In genomic region chr17:17819561-17819995, GRCh38 we compare ENCODE assay signal across 8 cellular contexts. TPM values are rescaled to one million over a fixed set of nuclear protein-coding genes. Genes with fewer than 3 reads are reported as not detected.
A peak's percentile ranks its signal among the peaks of the same experiment; 100 is the strongest.
DNase-seq lines count a peak whose midpoint lies in the region; ATAC-seq and TF ChIP-seq lines count a peak whose summit lies in the region.

No MANE protein-coding gene starts in this region.

- peaks cover 3 to 43% of the 10 kb centered on the region in 2 experiments; a peak in 1 of 3 replicates for H3K36me3 ChIP-seq in HEK293 (ENCODE audit: control insufficient read depth in 2 of 2, insufficient read depth in 1 of 2, low read length in 2 of 2)
- no peaks in the 10 kb centered on the region; the same call in none of the 2 replicates for H3K36me3 ChIP-seq in Panc1 (ENCODE audit: control insufficient read depth, insufficient read depth, low read length)

- POLR2A ChIA-PET in GM10248 (lab: Yijun Ruan, JAX): no interaction called here
- POLR2A ChIA-PET in HEK293 (lab: Yijun Ruan, JAX): interaction anchor here (2.2 to 11.4 kb wide), 2 partner anchors 18 to 21 kb away, joined by 8 to 181 read pairs; partner anchors contain the start of gene SREBF1
- POLR2A ChIA-PET in Panc1 (lab: Charles Lee): no interaction called here

- H3K27ac ChIP-seq in HEK293 (ENCODE audit: extremely low read depth, low read depth, low read length): peak overlapping the region; percentile 28; the same call in 1 of the 2 replicates
- peak overlapping the region; percentile 39; the same call in 1 of the 2 replicates for H3K27ac ChIP-seq in Panc1 (ENCODE audit: low read length)

- in situ Hi-C loops in Panc1 (cut with HindIII; ENCODE audit: low pct_unique_long_range_greater_than_20kb, low sequenced_read_pairs): no loop called here

- H3K27me3 ChIP-seq in Panc1 (ENCODE audit: control insufficient read depth, insufficient read depth, low read length): no peaks in the 10 kb centered on the region

- no peaks in the 10 kb centered on the region for H3K9me3 ChIP-seq in HEK293 (ENCODE audit: control insufficient read depth, insufficient read depth, low read depth, low read length)
- H3K9me3 ChIP-seq in Panc1 (ENCODE audit: control insufficient read depth, insufficient read depth, low read depth, low read length): no peaks in the 10 kb centered on the region

- no TSS peak for BruUV-seq in Panc1 (replicated peaks; lab: Mats Ljungman, UMichigan)

- DNase-seq in GM10248 (ENCODE audit: extremely low spot score): peak; percentile 89
- no peak for DNase-seq in Panc1 (ENCODE audit: low read depth, low spot score)
- peak; percentile 55 for DNase-seq in activated gamma-delta T cell treated with anti-CD3 and anti-CD28 coated beads, Interleukin-2, amount 50 U/mL, for 16 hours (ENCODE audit: low read depth)
- peak; percentile 71 for DNase-seq in globus pallidus (ENCODE audit: low spot score)
- DNase-seq in stimulated activated CD4-positive, alpha-beta T cell treated with anti-CD3 and anti-CD28 coated beads, Interleukin-15, amount 100 ng/mL, for 24 hours: peak; percentile 90
- no peak for DNase-seq in NCI-H510A (lab: John Stamatoyannopoulos, UW)

- intact Hi-C loops in Panc1 (cut with micrococcal nuclease; ENCODE audit: unreplicated experiment): no loop called here

- H3K4me1 ChIP-seq in HEK293 (ENCODE audit: control insufficient read depth, insufficient read depth, low read length) (peaks cover 30% of the 10 kb centered on the region), Panc1 (ENCODE audit: control insufficient read depth, insufficient read depth, low read length) (peaks cover 67% of the 10 kb centered on the region)

- TF ChIP-seq CTCF in GM10248 (IDR thresholded peaks at IDR 0.05; ENCODE audit: control extremely low read depth, extremely low read depth, low read depth, missing control alignments): no peak
- no peak for TF ChIP-seq CTCF in HEK293 (tag by site-specific recombination; IDR thresholded peaks at IDR 0.05)
- no peak for TF ChIP-seq CTCF in Panc1 (IDR thresholded peaks at IDR 0.05)

- H3K4me3 ChIP-seq in HEK293 (ENCODE audit: low read depth, low read length) (no peak overlapping the region), Panc1 (ENCODE audit: low read depth in 2 of 2, low read length in 2 of 2) (no peak overlapping the region)

- ATAC-seq in Panc1 (peak; percentile 13; the same call in 1 of the 2 replicates), HG02970 (IDR thresholded peaks at IDR 0.05; ENCODE audit: low FRiP score, unreplicated experiment) (no peak)

- CTCF ChIA-PET in GM10248 (lab: Yijun Ruan, JAX): interaction anchor here (0.9 to 2.3 kb wide), 6 partner anchors 8 to 100 kb away, joined by 3 to 12 read pairs (median 5); no protein-coding TSS in a partner anchor
- CTCF ChIA-PET in HEK293 (lab: Yijun Ruan, JAX): interaction anchor here (1.5 to 5.4 kb wide), 3 partner anchors 8 to 41 kb away, joined by 6 to 35 read pairs (median 9); no protein-coding TSS in a partner anchor
- CTCF ChIA-PET in Panc1 (lab: Charles Lee): no interaction called here

TF ChIP-seq in HEK293, 187 proteins besides CTCF, POLR2A, EP300 and RAD21 (continues in another document):
- TF ChIP-seq ZIC2 (tag by site-specific recombination; IDR thresholded peaks at IDR 0.05): peak; percentile 95
- peak; percentile 26; the same call in 1 of the 2 replicates for TF ChIP-seq KLF8 (tag by site-specific recombination; IDR thresholded peaks at IDR 0.05)
- no peak for TF ChIP-seq ZNF426 (tag by site-specific recombination; IDR thresholded peaks at IDR 0.05)
- no peak for TF ChIP-seq ZNF596 (tag by site-specific recombination; IDR thresholded peaks at IDR 0.05)
- no peak for TF ChIP-seq ZBTB20 (tag by site-specific recombination; IDR thresholded peaks at IDR 0.05)
- TF ChIP-seq ZNF777 (tag by site-specific recombination; IDR thresholded peaks at IDR 0.05; ENCODE audit: borderline replicate concordance): no peak
- TF ChIP-seq ZBTB6 (tag by site-specific recombination; IDR thresholded peaks at IDR 0.05): peak; percentile 11; the same call in 1 of the 2 replicates
- no peak for TF ChIP-seq ZNF670 (tag by site-specific recombination; IDR thresholded peaks at IDR 0.05; ENCODE audit: low read depth)
- peak; percentile 29; the same call in 1 of the 2 replicates for TF ChIP-seq ZEB2 (tag by site-specific recombination; IDR thresholded peaks at IDR 0.05)
- no peak for TF ChIP-seq OSR2 (tag by site-specific recombination; IDR thresholded peaks at IDR 0.05)
- no peak for TF ChIP-seq ZNF580 (tag by site-specific recombination; IDR thresholded peaks at IDR 0.05)
- no peak for TF ChIP-seq ZNF16 (tag by site-specific recombination; IDR thresholded peaks at IDR 0.05; ENCODE audit: low read depth)
- TF ChIP-seq ZBTB48 (tag by site-specific recombination; IDR thresholded peaks at IDR 0.05): peak; percentile 62; the same call in 1 of the 2 replicates
- peak; percentile 56; the same call in 1 of the 2 replicates for TF ChIP-seq ZNF600 (tag by site-specific recombination; IDR thresholded peaks at IDR 0.05)
- TF ChIP-seq ZNF112 (tag by site-specific recombination; IDR thresholded peaks at IDR 0.05): no peak
- no peak for TF ChIP-seq ZNF423 (tag by site-specific recombination; IDR thresholded peaks at IDR 0.05)
- TF ChIP-seq KLF17 (tag by site-specific recombination; IDR thresholded peaks at IDR 0.05): peak; percentile 81
- peak; percentile 77; the same call in 1 of the 2 replicates for TF ChIP-seq ZNF660 (tag by site-specific recombination; IDR thresholded peaks at IDR 0.05)
- peak; percentile 71 for TF ChIP-seq SCRT2 (tag by site-specific recombination; IDR thresholded peaks at IDR 0.05)
- TF ChIP-seq ZNF133 (tag by site-specific recombination; IDR thresholded peaks at IDR 0.05): no peak
- TF ChIP-seq ZSCAN4 (tag by site-specific recombination; IDR thresholded peaks at IDR 0.05): no peak
- peak; percentile 66 for TF ChIP-seq ZNF366 (tag by site-specific recombination; conservative IDR thresholded peaks at IDR 0.05)
- TF ChIP-seq IKZF3 (tag by site-specific recombination; IDR thresholded peaks at IDR 0.05): peak; percentile 70; the same call in 1 of the 2 replicates
- TF ChIP-seq ZBTB44 (tag by site-specific recombination; IDR thresholded peaks at IDR 0.05): peak; percentile 51; the same call in 1 of the 2 replicates
- 0 out of 2 replicates have a peak, but pooled peaks have one; percentile 13 for TF ChIP-seq SP2 (tag by site-specific recombination; IDR thresholded peaks at IDR 0.05)
- TF ChIP-seq GLIS2 (tag by site-specific recombination; IDR thresholded peaks at IDR 0.05): peak; percentile 80
- no peak for TF ChIP-seq ZNF114 (tag by site-specific recombination; IDR thresholded peaks at IDR 0.05)
- no peak for TF ChIP-seq ZNF626 (tag by site-specific recombination; IDR thresholded peaks at IDR 0.05)
- peak; percentile 48; the same call in 1 of the 2 replicates for TF ChIP-seq BCL11A (tag by site-specific recombination; IDR thresholded peaks at IDR 0.05; ENCODE audit: low read depth)
- TF ChIP-seq ZNF629 (tag by site-specific recombination; IDR thresholded peaks at IDR 0.05): peak; percentile 49; the same call in 1 of the 2 replicates
- no peak for TF ChIP-seq PRDM1 (tag by site-specific recombination; IDR thresholded peaks at IDR 0.05)

RNA-seq across cellular contexts. Expression of gene SREBF1, which starts 17.2 kb away (rescaled TPM):
- 230 TPM for total RNA-seq in Panc1 (2021; ENCODE audit: unreplicated experiment)
- polyA plus RNA-seq in Panc1 (2012; ENCODE audit: insufficient read length): 434 TPM

Comparison
In these comparisons a context has a peak if more than half of its experiments do, and no peak if none do; other contexts are left out.
1. DNase-seq: peak in GM10248 (single experiment), activated gamma-delta T cell treated with anti-CD3 and anti-CD28 coated beads, Interleukin-2, amount 50 U/mL, for 16 hours (single experiment), globus pallidus (single experiment) and stimulated activated CD4-positive, alpha-beta T cell treated with anti-CD3 and anti-CD28 coated beads, Interleukin-15, amount 100 ng/mL, for 24 hours (single experiment); none in Panc1 (single experiment) and NCI-H510A (single experiment).